In the genomic region with DNA sequence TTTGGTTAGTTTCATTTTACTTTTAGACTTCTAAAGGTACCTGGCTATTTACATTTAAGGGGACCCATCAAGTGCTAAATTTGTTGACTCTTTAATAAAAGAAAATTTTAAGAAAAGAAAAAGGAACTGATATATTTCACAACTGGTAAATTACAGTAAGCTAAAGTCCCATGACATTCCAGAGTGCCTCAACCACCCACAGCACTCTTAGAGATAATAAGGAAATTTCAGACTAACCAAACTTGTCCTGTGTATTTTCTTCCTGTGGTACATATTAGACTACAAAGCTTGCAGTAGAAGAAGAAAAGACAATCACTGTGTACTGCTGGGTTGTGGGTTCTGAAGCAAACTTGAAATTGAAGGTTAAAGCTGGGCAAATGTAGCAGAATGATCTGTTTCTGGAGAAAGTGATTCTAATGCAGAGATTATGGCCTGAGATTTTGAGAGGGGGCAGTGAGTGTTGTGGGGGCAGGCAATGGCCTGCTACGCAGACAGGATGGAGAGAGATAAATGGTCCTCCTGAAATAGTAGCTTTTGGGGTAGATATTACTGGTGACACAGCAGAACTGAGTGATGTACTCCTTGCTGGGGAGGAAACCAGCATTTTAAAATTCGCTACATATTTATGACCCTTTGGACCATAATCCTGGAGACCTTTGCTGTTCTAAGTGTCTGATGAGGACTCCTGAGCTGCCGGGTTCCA, we compare ENCODE assay signal across 19 cellular contexts. TPM values are rescaled to one million over a fixed set of nuclear protein-coding genes. Genes with fewer than 3 reads are reported as not detected.
DNase-seq lines count a peak whose midpoint lies in the region; ATAC-seq and TF ChIP-seq lines count a peak whose summit lies in the region.
"Had no signal": no experiment of that assay in that cellular context is flagged by ENCODE, and none has a peak within 500 bp of the region (broad histone marks: within the 10 kb centered on the region; RNA-seq: fewer than 3 reads in every experiment).

No MANE protein-coding gene starts in this region.

- H3K36me3 ChIP-seq in hepatocyte (replicated peaks; ENCODE audit: insufficient read depth, low read depth): no peaks in the 10 kb centered on the region
- H3K36me3 ChIP-seq in muscle layer of duodenum (ENCODE audit: control insufficient read depth in 1 of 2, insufficient read depth in 2 of 2, low read length in 2 of 2): no peaks in the 10 kb centered on the region
- H3K36me3 ChIP-seq in upper lobe of right lung: no peaks in the 10 kb centered on the region

- WGBS in right cardiac atrium: 69% methylated on average over 3 of the region's 3 CpGs
- WGBS in hepatocyte (ENCODE audit: low lambda C conversion rate, missing lambda C conversion rate): 81% methylated on average over 3 of the region's 3 CpGs

- no peaks in the 10 kb centered on the region for H4K20me1 ChIP-seq in hepatocyte (ENCODE audit: insufficient read depth, poor library complexity, severe bottlenecking)

- TF ChIP-seq CTCF in hepatocyte (IDR thresholded peaks at IDR 0.05; ENCODE audit: poor library complexity): no peak
- no peak for TF ChIP-seq CTCF in upper lobe of right lung (IDR thresholded peaks at IDR 0.05)

- H3K79me2 ChIP-seq in hepatocyte: no peaks in the 10 kb centered on the region

- H3K4me1 ChIP-seq in right cardiac atrium (ENCODE audit: control insufficient read depth, insufficient read depth, low read length) (peaks cover 2% of the 10 kb centered on the region), hepatocyte (ENCODE audit: insufficient read depth) (peaks cover 27% of the 10 kb centered on the region), muscle layer of duodenum (ENCODE audit: control insufficient read depth in 1 of 2, insufficient read depth in 2 of 2, low read length in 2 of 2) (peaks cover 0 to 6% of the 10 kb centered on the region in 2 donors), upper lobe of right lung (peaks cover 42% of the 10 kb centered on the region)

- H3K9me2 ChIP-seq in hepatocyte (replicated peaks; ENCODE audit: insufficient read depth): no peaks in the 10 kb centered on the region

- H2AFZ ChIP-seq in hepatocyte: no peak overlapping the region

- no peak overlapping the region for H3K4me3 ChIP-seq in right cardiac atrium (ENCODE audit: low read length)
- H3K4me3 ChIP-seq in hepatocyte: no peak overlapping the region
- no peak overlapping the region for H3K4me3 ChIP-seq in muscle layer of duodenum (ENCODE audit: low read depth in 1 of 2, low read length in 2 of 2)
- no peak overlapping the region for H3K4me3 ChIP-seq in upper lobe of right lung
- H3K4me3 ChIP-seq: A549 had no signal

- intact Hi-C loops in right cardiac atrium (cut with DNase I): no loop called here
- intact Hi-C loops in Right ventricle myocardium superior (cut with DNase I): no loop called here
- intact Hi-C loops in upper lobe of right lung (cut with DNase I): no loop called here

- ATAC-seq in right cardiac atrium (no peak), Right ventricle myocardium superior (ENCODE audit: poor library complexity) (no peak), upper lobe of right lung (peak; percentile 67), HG02610 (IDR thresholded peaks at IDR 0.05; ENCODE audit: unreplicated experiment) (no peak), GM21723 (IDR thresholded peaks at IDR 0.05; ENCODE audit: unreplicated experiment) (no peak)
- ATAC-seq: A549 had no signal

- no peak overlapping the region for H3K4me2 ChIP-seq in hepatocyte
- H3K4me2 ChIP-seq: A549 had no signal

- DNase-seq in right cardiac atrium (no peak), Right ventricle myocardium superior (no peak), hepatocyte (ENCODE audit: low spot score) (no peak), upper lobe of right lung (no peak), cerebellum (ENCODE audit: low spot score) (no peak)
- DNase-seq: Caco-2; HCEC 1CT; NCI-H1092 treated with DMSO at 0.1 percent for 48 hours; NCI-H1694; NCI-H345; NCI-H526 treated with DMSO at 0.1 percent for 48 hours; NK-92 treated with Interleukin-12 subunit alpha and Interleukin-12 subunit beta, amount 100 ng/mL, for 24 hours; OCI-M1 had no signal

- H3K27ac ChIP-seq in right cardiac atrium (ENCODE audit: low read length) (peak overlapping the region; percentile 8), hepatocyte (peak overlapping the region; percentile 19), muscle layer of duodenum (ENCODE audit: low read length) (peak overlapping the region; percentile 28), upper lobe of right lung (peak overlapping the region; percentile 44)
- H3K27ac ChIP-seq: C4-2B had no signal

- H3K27me3 ChIP-seq in right cardiac atrium (ENCODE audit: control insufficient read depth, insufficient read depth): no peaks in the 10 kb centered on the region
- H3K27me3 ChIP-seq in hepatocyte: no peaks in the 10 kb centered on the region
- no peaks in the 10 kb centered on the region for H3K27me3 ChIP-seq in muscle layer of duodenum (ENCODE audit: low read depth, low read length)
- H3K27me3 ChIP-seq in upper lobe of right lung: no peaks in the 10 kb centered on the region

- no peaks in the 10 kb centered on the region for H3K9me3 ChIP-seq in right cardiac atrium (ENCODE audit: control insufficient read depth, low read length)
- H3K9me3 ChIP-seq in hepatocyte (ENCODE audit: low read depth): no peaks in the 10 kb centered on the region
- H3K9me3 ChIP-seq in muscle layer of duodenum (ENCODE audit: control insufficient read depth in 1 of 2, low read length in 2 of 2): no peaks in the 10 kb centered on the region
- H3K9me3 ChIP-seq in upper lobe of right lung: no peaks in the 10 kb centered on the region
- H3K9me3 ChIP-seq: A549, Caco-2 had no signal

RNA-seq across cellular contexts. Expression of gene MFSD1, which starts 24.5 kb away (rescaled TPM):
- total RNA-seq in right cardiac atrium (10 to 100 TPM; 33.7 to 50.8 (median 35.5) TPM), Right ventricle myocardium superior (27.3 TPM), hepatocyte (74.9 and 76.7 TPM in 2 replicates), upper lobe of right lung (84.5 TPM), cerebellum (51.4 TPM)
- polyA plus RNA-seq in right cardiac atrium (21.9 TPM), hepatocyte (57.8 and 58.6 TPM in 2 replicates)

RNA-seq across cellular contexts. Expression of gene RARRES1, which starts 45.1 kb away (rescaled TPM):
- total RNA-seq in right cardiac atrium (100 to 1,000 TPM in 1 of 4 donors, 10 to 100 TPM in 3; 32.1 to 149 (median 75.0) TPM), Right ventricle myocardium superior (9.1 TPM), hepatocyte (73.1 and 90.3 TPM in 2 replicates), upper lobe of right lung (41.5 TPM), cerebellum (36.5 TPM)
- polyA plus RNA-seq in right cardiac atrium (25.5 TPM), hepatocyte (36.9 and 40.7 TPM in 2 replicates)
- total RNA-seq: HT1080 had no signal
